Comparison of ENCODE assay signal across 17 cellular contexts in the genomic region with DNA sequence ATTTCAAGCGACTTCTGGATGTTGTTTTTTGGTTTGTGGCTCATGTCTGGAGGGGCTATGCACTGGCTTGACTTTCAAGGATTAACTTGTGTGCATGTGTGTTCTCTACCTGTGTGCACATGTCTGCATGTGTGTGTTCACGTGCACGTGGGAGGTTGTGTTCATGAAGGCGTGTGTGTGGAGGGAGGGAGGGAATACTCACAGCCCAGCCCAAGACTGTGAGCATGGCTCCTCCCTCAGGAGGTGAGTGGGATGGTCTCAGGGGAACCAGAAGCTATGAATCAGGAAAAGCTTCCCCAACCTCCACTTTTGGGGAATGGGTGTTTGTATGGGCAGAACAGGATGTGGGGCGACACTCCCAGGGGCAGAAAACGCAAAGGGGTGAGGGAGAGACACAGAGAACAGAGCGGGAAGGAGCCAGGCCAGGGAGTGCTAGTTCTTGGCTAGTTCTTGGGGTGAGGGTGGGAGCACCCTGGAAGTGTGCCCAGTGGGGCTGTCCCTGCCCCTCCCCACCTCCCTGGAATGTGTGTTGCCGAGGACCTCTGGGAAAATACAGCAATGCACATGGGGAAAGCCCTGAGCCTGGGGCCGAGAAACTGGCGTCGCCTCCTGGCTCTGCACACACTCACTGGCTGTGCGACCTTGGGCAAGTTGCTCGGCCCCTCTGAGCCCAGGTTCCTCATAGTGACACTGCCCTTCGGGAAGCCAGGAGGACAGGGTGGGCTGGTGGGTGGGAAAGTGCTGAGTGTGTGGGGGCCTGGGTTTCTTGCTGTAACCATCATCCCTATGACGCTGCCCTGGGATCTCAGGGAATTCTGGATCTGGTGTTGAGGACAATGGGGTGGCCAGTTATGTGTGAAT. TPM values are rescaled to one million over a fixed set of nuclear protein-coding genes. Genes with fewer than 3 reads are reported as not detected.
DNase-seq lines count a peak whose midpoint lies in the region; ATAC-seq and TF ChIP-seq lines count a peak whose summit lies in the region.
"Had no signal": no experiment of that assay in that cellular context is flagged by ENCODE, and none has a peak within 500 bp of the region (broad histone marks: within the 10 kb centered on the region; RNA-seq: fewer than 3 reads in every experiment).

No MANE protein-coding gene starts in this region.

- TF ChIP-seq CTCF in HEK293 (tag by site-specific recombination; IDR thresholded peaks at IDR 0.05) (peak; percentile 33; the same call in 1 of the 2 replicates), WTC11 (IDR thresholded peaks at IDR 0.05) (no peak), neural cell (IDR thresholded peaks at IDR 0.05; ENCODE audit: poor library complexity, severe bottlenecking) (no peak)

- H3K27ac ChIP-seq in HEK293 (ENCODE audit: extremely low read depth, low read depth, low read length) (no peak overlapping the region), neural cell (ENCODE audit: low read length) (no peak overlapping the region)
- H3K27ac ChIP-seq: neutrophil, sigmoid colon had no signal

- no peak overlapping the region for H3K27ac Mint-ChIP-seq in WTC11
- H3K27ac Mint-ChIP-seq: activated CD8-positive, alpha-beta T cell treated with anti-CD3 and anti-CD28 coated beads, Interleukin-2, amount 10 ng/mL, durations not matched to agents 7 days and 5 days; stimulated activated effector memory CD8-positive, alpha-beta T cell treated with anti-CD3 and anti-CD28 coated beads, Interleukin-12 subunit alpha, Interleukin-12 subunit beta, amount 100 ng/mL, for 72 hours had no signal

- DNase-seq in NCI-H1092 treated with DMSO at 0.1 percent for 48 hours (lab: John Stamatoyannopoulos, UW) (peak; percentile 20), NCI-H1092 (lab: John Stamatoyannopoulos, UW) (no peak), WTC11 (ENCODE audit: low spot score) (no peak), HuH-7 (ENCODE audit: low spot score) (no peak)
- no peak for DNase-seq in activated CD4-positive, alpha-beta T cell treated with anti-CD3 and anti-CD28 coated beads for 4 hours
- DNase-seq: activated CD8-positive, alpha-beta T cell treated with anti-CD3 and anti-CD28 coated beads, Interleukin-2, amount 10 ng/mL, durations not matched to agents 7 days and 5 days; anterior cingulate cortex; HCEC 1CT; NCI-H2029 treated with DMSO at 0.1 percent for 48 hours; sigmoid colon had no signal

- peaks cover 57% of the 10 kb centered on the region for H3K27me3 ChIP-seq in neural cell (ENCODE audit: insufficient read depth, low read depth, low read length)

- H4K20me1 ChIP-seq in neural cell (ENCODE audit: insufficient read depth), result no peaks in the 10 kb centered on the region

- peaks cover 4% of the 10 kb centered on the region for H3K4me1 Mint-ChIP-seq in WTC11
- H3K4me1 Mint-ChIP-seq: stimulated activated effector memory CD8-positive, alpha-beta T cell treated with anti-CD3 and anti-CD28 coated beads, Interleukin-12 subunit alpha, Interleukin-12 subunit beta, amount 100 ng/mL, for 72 hours had no signal

- no peak for TF ChIP-seq EP300 in neural cell (conservative IDR thresholded peaks at IDR 0.05; ENCODE audit: poor library complexity, severe bottlenecking)

- H3K4me2 ChIP-seq in neural cell (ENCODE audit: low read length), result no peak overlapping the region

- no peaks in the 10 kb centered on the region for H3K36me3 Mint-ChIP-seq in WTC11
- H3K36me3 Mint-ChIP-seq: stimulated activated effector memory CD8-positive, alpha-beta T cell treated with anti-CD3 and anti-CD28 coated beads, Interleukin-12 subunit alpha, Interleukin-12 subunit beta, amount 100 ng/mL, for 72 hours had no signal

- TF ChIP-seq RAD21 in neural cell (conservative IDR thresholded peaks at IDR 0.05), result no peak

- no peaks in the 10 kb centered on the region for H3K4me1 ChIP-seq in HEK293 (ENCODE audit: control insufficient read depth, insufficient read depth, low read length)

- H3K27me3 Mint-ChIP-seq in WTC11 (ENCODE audit: low read depth), result peaks cover 96% of the 10 kb centered on the region

- no peaks in the 10 kb centered on the region for H3K9me3 Mint-ChIP-seq in WTC11
- H3K9me3 Mint-ChIP-seq: stimulated activated effector memory CD8-positive, alpha-beta T cell treated with anti-CD3 and anti-CD28 coated beads, Interleukin-12 subunit alpha, Interleukin-12 subunit beta, amount 100 ng/mL, for 72 hours had no signal

- POLR2A ChIA-PET in HEK293 (lab: Yijun Ruan, JAX), result no interaction called here
- POLR2A ChIA-PET in WTC11 (lab: Charles Lee), result no interaction called here

- no peak overlapping the region for H3K4me3 Mint-ChIP-seq in WTC11
- H3K4me3 Mint-ChIP-seq: activated CD8-positive, alpha-beta T cell treated with anti-CD3 and anti-CD28 coated beads, Interleukin-2, amount 10 ng/mL, durations not matched to agents 7 days and 5 days; stimulated activated effector memory CD8-positive, alpha-beta T cell treated with anti-CD3 and anti-CD28 coated beads, Interleukin-12 subunit alpha, Interleukin-12 subunit beta, amount 100 ng/mL, for 72 hours had no signal

- ATAC-seq in WTC11 (peak; percentile 56), esophagus mucosa (no peak)
- ATAC-seq: activated CD8-positive, alpha-beta T cell treated with anti-CD3 and anti-CD28 coated beads, Interleukin-2, amount 10 ng/mL, durations not matched to agents 7 days and 5 days; stimulated activated effector memory CD8-positive, alpha-beta T cell treated with anti-CD3 and anti-CD28 coated beads, Interleukin-12 subunit alpha, Interleukin-12 subunit beta, amount 100 ng/mL, for 72 hours had no signal

- no peaks in the 10 kb centered on the region for H3K79me2 ChIP-seq in neural cell (replicated peaks; ENCODE audit: insufficient read depth, low read length)

- no peak overlapping the region for H3K9ac ChIP-seq in neural cell (ENCODE audit: low read length)

- H2AFZ ChIP-seq in neural cell (ENCODE audit: low read depth, low read length), result no peak overlapping the region

- CTCF ChIA-PET in HEK293 (lab: Yijun Ruan, JAX) (interaction anchor here (0.7 to 1.7 kb wide), 3 partner anchors 41 to 816 kb away, joined by 3 to 7 read pairs (median 5); no protein-coding TSS in a partner anchor), WTC11 (lab: Charles Lee) (interaction anchor here (0.6 to 1.5 kb wide), 5 partner anchors 8 to 193 kb away, joined by 3 to 5 read pairs (median 3); no protein-coding TSS in a partner anchor)

- H3K36me3 ChIP-seq in HEK293 (ENCODE audit: control insufficient read depth in 2 of 2, insufficient read depth in 1 of 2, low read length in 2 of 2) (no peaks in the 10 kb centered on the region), neural cell (ENCODE audit: insufficient read depth, low read length) (no peaks in the 10 kb centered on the region)
- H3K36me3 ChIP-seq: neutrophil, sigmoid colon had no signal

- no peaks in the 10 kb centered on the region for H3F3A ChIP-seq in neural cell (ENCODE audit: insufficient read depth, low read length, poor library complexity, severe bottlenecking)

- no peak overlapping the region for H3K4me3 ChIP-seq in HEK293 (ENCODE audit: low read depth, low read length)
- H3K4me3 ChIP-seq in neural cell (ENCODE audit: low read length), result no peak overlapping the region
- H3K4me3 ChIP-seq: sigmoid colon had no signal

- H3K9me3 ChIP-seq in HEK293 (ENCODE audit: control insufficient read depth, insufficient read depth, low read depth, low read length) (no peaks in the 10 kb centered on the region), neural cell (ENCODE audit: low read length) (no peaks in the 10 kb centered on the region)
- H3K9me3 ChIP-seq: neutrophil, sigmoid colon had no signal

- H3K9me2 ChIP-seq in neural cell (ENCODE audit: insufficient read depth, low read length), result no peaks in the 10 kb centered on the region

TF ChIP-seq in HEK293, 187 proteins besides CTCF, POLR2A, EP300 and RAD21:
- TF ChIP-seq ZNF341 (tag by site-specific recombination; IDR thresholded peaks at IDR 0.05; ENCODE audit: low read depth) (peak; percentile 57), ZFHX2 (tag by site-specific recombination; conservative IDR thresholded peaks at IDR 0.05) (peak; percentile 89), EGR2 (tag by site-specific recombination; IDR thresholded peaks at IDR 0.05; ENCODE audit: low read depth) (peak; percentile 80), ZNF549 (tag by site-specific recombination; IDR thresholded peaks at IDR 0.05) (no peak)

TF ChIP-seq in WTC11, 78 proteins besides CTCF, POLR2A, EP300 and RAD21:
- no peak for TF ChIP-seq ETV6 (CRISPR knock-in tag; IDR thresholded peaks at IDR 0.05)
- TF ChIP-seq TCF7 (CRISPR knock-in tag; IDR thresholded peaks at IDR 0.05; ENCODE audit: low read depth), result no peak

TF ChIP-seq in neural cell, 6 proteins besides CTCF, POLR2A, EP300 and RAD21:
- TF ChIP-seq EZH2 (IDR thresholded peaks at IDR 0.05; ENCODE audit: borderline replicate concordance, insufficient read depth, low read length, poor library complexity, severe bottlenecking) (no peak), POLR2AphosphoS5 (IDR thresholded peaks at IDR 0.05) (no peak), MXI1 (conservative IDR thresholded peaks at IDR 0.05; ENCODE audit: poor library complexity, severe bottlenecking) (peak; percentile 14)
- TF ChIP-seq, protein P1, sequence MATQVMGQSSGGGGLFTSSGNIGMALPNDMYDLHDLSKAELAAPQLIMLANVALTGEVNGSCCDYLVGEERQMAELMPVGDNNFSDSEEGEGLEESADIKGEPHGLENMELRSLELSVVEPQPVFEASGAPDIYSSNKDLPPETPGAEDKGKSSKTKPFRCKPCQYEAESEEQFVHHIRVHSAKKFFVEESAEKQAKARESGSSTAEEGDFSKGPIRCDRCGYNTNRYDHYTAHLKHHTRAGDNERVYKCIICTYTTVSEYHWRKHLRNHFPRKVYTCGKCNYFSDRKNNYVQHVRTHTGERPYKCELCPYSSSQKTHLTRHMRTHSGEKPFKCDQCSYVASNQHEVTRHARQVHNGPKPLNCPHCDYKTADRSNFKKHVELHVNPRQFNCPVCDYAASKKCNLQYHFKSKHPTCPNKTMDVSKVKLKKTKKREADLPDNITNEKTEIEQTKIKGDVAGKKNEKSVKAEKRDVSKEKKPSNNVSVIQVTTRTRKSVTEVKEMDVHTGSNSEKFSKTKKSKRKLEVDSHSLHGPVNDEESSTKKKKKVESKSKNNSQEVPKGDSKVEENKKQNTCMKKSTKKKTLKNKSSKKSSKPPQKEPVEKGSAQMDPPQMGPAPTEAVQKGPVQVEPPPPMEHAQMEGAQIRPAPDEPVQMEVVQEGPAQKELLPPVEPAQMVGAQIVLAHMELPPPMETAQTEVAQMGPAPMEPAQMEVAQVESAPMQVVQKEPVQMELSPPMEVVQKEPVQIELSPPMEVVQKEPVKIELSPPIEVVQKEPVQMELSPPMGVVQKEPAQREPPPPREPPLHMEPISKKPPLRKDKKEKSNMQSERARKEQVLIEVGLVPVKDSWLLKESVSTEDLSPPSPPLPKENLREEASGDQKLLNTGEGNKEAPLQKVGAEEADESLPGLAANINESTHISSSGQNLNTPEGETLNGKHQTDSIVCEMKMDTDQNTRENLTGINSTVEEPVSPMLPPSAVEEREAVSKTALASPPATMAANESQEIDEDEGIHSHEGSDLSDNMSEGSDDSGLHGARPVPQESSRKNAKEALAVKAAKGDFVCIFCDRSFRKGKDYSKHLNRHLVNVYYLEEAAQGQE (IDR thresholded peaks at IDR 0.05; ENCODE audit: borderline replicate concordance), result no peak

RNA-seq across cellular contexts. Expression of a gene that starts 16.9 kb away (rescaled TPM):
- total RNA-seq in WTC11 (2021), result not detected in 3 replicates
- not detected in 2 replicates for polyA plus RNA-seq in neural cell
- polyA minus RNA-seq in neural cell, result 0.12 TPM in 1 of 2 replicates, not detected in the other
- total RNA-seq in esophagus mucosa, result not detected
- total RNA-seq: activated CD8-positive, alpha-beta T cell treated with anti-CD3 and anti-CD28 coated beads, Interleukin-2, amount 10 ng/mL, durations not matched to agents 7 days and 5 days; LHCN-M2; sigmoid colon; ureter had no signal
- polyA plus RNA-seq: sigmoid colon had no signal
